Comparison of ENCODE assay signal across 15 cellular contexts in the genomic region with DNA sequence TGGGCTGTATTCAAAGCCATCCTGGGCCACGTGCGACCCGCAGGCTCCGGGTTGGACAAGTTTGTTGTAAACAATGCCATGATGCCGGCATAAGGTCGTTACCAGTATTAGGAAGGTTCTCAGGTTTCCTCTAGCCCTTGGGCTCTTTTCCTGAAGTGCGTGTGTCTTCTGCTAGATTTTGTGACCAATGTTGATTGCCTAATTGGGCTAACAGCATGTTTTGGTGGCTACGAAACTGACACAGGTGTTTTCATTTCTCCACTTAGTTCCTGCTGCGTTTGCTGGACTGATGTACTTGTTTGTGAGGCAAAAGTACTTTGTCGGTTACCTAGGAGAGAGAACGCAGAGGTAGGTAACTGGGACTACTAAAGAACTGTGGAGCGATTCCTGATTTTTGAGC.
"Had no signal": no experiment of that assay in that cellular context is flagged by ENCODE, and none has a peak within 500 bp of the region (broad histone marks: within the 10 kb centered on the region; RNA-seq: fewer than 3 reads in every experiment).

No MANE protein-coding gene starts in this region.

- H3K9me3 Mint-ChIP-seq: activated CD4-positive, alpha-beta memory T cell treated with anti-CD3 and anti-CD28 coated beads for 36 hours; activated naive CD4-positive, alpha-beta T cell treated with anti-CD3 and anti-CD28 coated beads, Interleukin-2, amount 50 U/mL, for 24 hours had no signal

- H3K36me3 ChIP-seq: adrenal gland, cardiac muscle cell, sigmoid colon had no signal

- H3K9me3 ChIP-seq: adrenal gland, heart left ventricle, sigmoid colon had no signal

- H3K4me3 Mint-ChIP-seq: activated CD4-positive, alpha-beta memory T cell treated with anti-CD3 and anti-CD28 coated beads for 36 hours; activated CD4-positive, alpha-beta T cell treated with anti-CD3 and anti-CD28 coated beads for 36 hours; activated CD8-positive, alpha-beta memory T cell treated with anti-CD3 and anti-CD28 coated beads, Interleukin-2, amount 10 ng/mL, durations not matched to agents 7 days and 5 days; activated naive CD4-positive, alpha-beta T cell treated with anti-CD3 and anti-CD28 coated beads, Interleukin-2, amount 50 U/mL, for 24 hours; mesothelial cell of epicardium had no signal

- H3K27ac Mint-ChIP-seq: activated CD4-positive, alpha-beta memory T cell treated with anti-CD3 and anti-CD28 coated beads for 36 hours; activated CD4-positive, alpha-beta T cell treated with anti-CD3 and anti-CD28 coated beads for 36 hours; activated CD8-positive, alpha-beta memory T cell treated with anti-CD3 and anti-CD28 coated beads, Interleukin-2, amount 10 ng/mL, durations not matched to agents 7 days and 5 days; activated naive CD4-positive, alpha-beta T cell treated with anti-CD3 and anti-CD28 coated beads, Interleukin-2, amount 50 U/mL, for 24 hours; activated T-helper 2 cell treated with anti-CD3 and anti-CD28 coated beads, Interferon-gamma antibody, Interleukin-2, Interleukin-4, amounts not matched to agents 10 μg/mL and 5 μg/mL and 100 μg/mL, durations not matched to agents 14 hours and 24 hours and 36 hours; mesothelial cell of epicardium had no signal

- H3K27me3 Mint-ChIP-seq: activated CD4-positive, alpha-beta memory T cell treated with anti-CD3 and anti-CD28 coated beads for 36 hours; activated CD4-positive, alpha-beta T cell treated with anti-CD3 and anti-CD28 coated beads for 36 hours; activated CD8-positive, alpha-beta memory T cell treated with anti-CD3 and anti-CD28 coated beads, Interleukin-2, amount 10 ng/mL, durations not matched to agents 7 days and 5 days; activated naive CD4-positive, alpha-beta T cell treated with anti-CD3 and anti-CD28 coated beads, Interleukin-2, amount 50 U/mL, for 24 hours had no signal

- DNase-seq: activated CD4-positive, alpha-beta memory T cell treated with anti-CD3 and anti-CD28 coated beads for 36 hours; activated CD4-positive, alpha-beta T cell treated with anti-CD3 and anti-CD28 coated beads for 36 hours; activated CD8-positive, alpha-beta memory T cell treated with anti-CD3 and anti-CD28 coated beads, Interleukin-2, amount 10 ng/mL, durations not matched to agents 7 days and 5 days; activated T-cell treated with anti-CD3 and anti-CD28 coated beads, Interleukin-2, amount 50 U/mL, for 1 hour; adrenal gland; heart left ventricle; left colon; sigmoid colon; stimulated activated CD4-positive, alpha-beta T cell treated with anti-CD3 and anti-CD28 coated beads, Interleukin-1b, Interleukin-23, amount 100 ng/mL, for 48 hours had no signal

- H3K27ac ChIP-seq: adrenal gland, cardiac muscle cell, heart left ventricle, sigmoid colon had no signal

- H3K4me3 ChIP-seq: adrenal gland, cardiac muscle cell, heart left ventricle, lung, sigmoid colon had no signal

- H3K4me1 ChIP-seq: sigmoid colon had no signal

- FAIRE-seq: frontal cortex had no signal

- ATAC-seq: activated CD4-positive, alpha-beta T cell treated with anti-CD3 and anti-CD28 coated beads for 36 hours; activated CD8-positive, alpha-beta memory T cell treated with anti-CD3 and anti-CD28 coated beads, Interleukin-2, amount 10 ng/mL, durations not matched to agents 7 days and 5 days; heart left ventricle; left colon had no signal

- H3K36me3 Mint-ChIP-seq: mesothelial cell of epicardium had no signal
